10 cellular contexts compared by ENCODE assay signal in genomic region chrY:17430570-17431166, GRCh38.
DNase-seq lines count a peak whose midpoint lies in the region; ATAC-seq, FAIRE-seq and TF ChIP-seq lines count a peak whose summit lies in the region.
"Had no signal": no experiment of that assay in that cellular context is flagged by ENCODE, and none has a peak within 500 bp of the region (broad histone marks: within the 10 kb centered on the region; RNA-seq: fewer than 3 reads in every experiment).

No MANE protein-coding gene starts in this region.

- H3K79me2 ChIP-seq in DND-41 (ENCODE audit: insufficient read depth, low read length): no peaks in the 10 kb centered on the region
- no peaks in the 10 kb centered on the region for H3K79me2 ChIP-seq in HCT116 (ENCODE audit: insufficient read depth, low read length)
- no peaks in the 10 kb centered on the region for H3K79me2 ChIP-seq in mesendoderm (ENCODE audit: control insufficient read depth, insufficient read depth, low read length)
- H3K79me2 ChIP-seq in hepatocyte: no peaks in the 10 kb centered on the region

- H3K9me2 ChIP-seq in HCT116 (ENCODE audit: insufficient read depth) (no peaks in the 10 kb centered on the region), hepatocyte (replicated peaks; ENCODE audit: insufficient read depth) (no peaks in the 10 kb centered on the region)

- no peak overlapping the region for H2BK120ac ChIP-seq in mesendoderm (ENCODE audit: low read depth, low read length)

- H3K18ac ChIP-seq in mesendoderm (ENCODE audit: low read length): no peak overlapping the region

- H3K9me3 ChIP-seq in DND-41 (ENCODE audit: insufficient read depth, low read length, severe bottlenecking) (no peaks in the 10 kb centered on the region), HCT116 (ENCODE audit: control insufficient read depth in 1 of 2, insufficient read depth in 1 of 2, low read depth in 1 of 2, low read length in 2 of 2) (no peaks in the 10 kb centered on the region), hepatocyte (ENCODE audit: low read depth) (no peaks in the 10 kb centered on the region)
- H3K9me3 ChIP-seq: right lobe of liver had no signal

- no peak overlapping the region for H3K4me3 ChIP-seq in DND-41 (ENCODE audit: low read depth in 1 of 2, low read length in 2 of 2)
- H3K4me3 ChIP-seq in HCT116 (replicated peaks in 1 of 2; ENCODE audit: low read depth in 1 of 2, low read length in 2 of 2): no peak overlapping the region
- no peak overlapping the region for H3K4me3 ChIP-seq in bronchial epithelial cell (ENCODE audit: low read depth, low read length)
- no peak overlapping the region for H3K4me3 ChIP-seq in mesendoderm (ENCODE audit: low read length)
- H3K4me3 ChIP-seq in hepatocyte: no peak overlapping the region
- H3K4me3 ChIP-seq: right lobe of liver had no signal

- H3K4me1 Mint-ChIP-seq in stimulated activated memory B cell treated with anti-CD40 and anti-IgM and Interleukin-4, amounts not matched to agents 10 μg/mL and 1 μg/mL and 100 μg/mL, for 72 hours: no peaks in the 10 kb centered on the region

- FAIRE-seq in bronchial epithelial cell (lab: Jason Lieb, UNC): no peak

- H3K27me3 Mint-ChIP-seq in stimulated activated memory B cell treated with anti-CD40 and anti-IgM and Interleukin-4, amounts not matched to agents 10 μg/mL and 1 μg/mL and 100 μg/mL, for 72 hours: no peaks in the 10 kb centered on the region

- H3K27ac Mint-ChIP-seq in stimulated activated memory B cell treated with anti-CD40 and anti-IgM and Interleukin-4, amounts not matched to agents 10 μg/mL and 1 μg/mL and 100 μg/mL, for 72 hours: no peak overlapping the region

- no peak overlapping the region for H4K5ac ChIP-seq in mesendoderm (ENCODE audit: low read length)

- no peaks in the 10 kb centered on the region for H3K9me3 Mint-ChIP-seq in stimulated activated memory B cell treated with anti-CD40 and anti-IgM and Interleukin-4, amounts not matched to agents 10 μg/mL and 1 μg/mL and 100 μg/mL, for 72 hours

- no peak overlapping the region for H2BK5ac ChIP-seq in mesendoderm (ENCODE audit: low read length)

- no TSS peak for BruUV-seq in HCT116 (replicated peaks; lab: Mats Ljungman, UMichigan)

- CTCF ChIA-PET in HCT116 (lab: Charles Lee): no interaction called here

- H3K4ac ChIP-seq in mesendoderm (ENCODE audit: low read depth, low read length): no peak overlapping the region

- H3K36me3 ChIP-seq in DND-41 (ENCODE audit: insufficient read depth, low read length): no peaks in the 10 kb centered on the region
- no peaks in the 10 kb centered on the region for H3K36me3 ChIP-seq in HCT116 (ENCODE audit: control insufficient read depth in 1 of 2, insufficient read depth in 2 of 2, low read length in 2 of 2)
- H3K36me3 ChIP-seq in bronchial epithelial cell (ENCODE audit: control insufficient read depth, insufficient read depth, low read length): no peaks in the 10 kb centered on the region
- no peaks in the 10 kb centered on the region for H3K36me3 ChIP-seq in mesendoderm (ENCODE audit: control insufficient read depth, insufficient read depth, low read length)
- H3K36me3 ChIP-seq in hepatocyte (replicated peaks; ENCODE audit: insufficient read depth, low read depth): no peaks in the 10 kb centered on the region
- H3K36me3 ChIP-seq: right lobe of liver had no signal

- H2AFZ ChIP-seq in DND-41 (ENCODE audit: low read depth, low read length): no peak overlapping the region
- H2AFZ ChIP-seq in HCT116 (ENCODE audit: low read depth, low read length, poor library complexity, severe bottlenecking): no peak overlapping the region
- H2AFZ ChIP-seq in hepatocyte: no peak overlapping the region

- H3K27me3 ChIP-seq in DND-41 (ENCODE audit: insufficient read depth, low read length, poor library complexity) (no peaks in the 10 kb centered on the region), HCT116 (ENCODE audit: insufficient read depth, low read length) (no peaks in the 10 kb centered on the region), bronchial epithelial cell (ENCODE audit: control insufficient read depth, insufficient read depth, low read length) (no peaks in the 10 kb centered on the region), mesendoderm (ENCODE audit: insufficient read depth, low read length, poor library complexity) (no peaks in the 10 kb centered on the region), hepatocyte (no peaks in the 10 kb centered on the region)
- H3K27me3 ChIP-seq: right lobe of liver had no signal

- H3K4me2 ChIP-seq in DND-41 (ENCODE audit: insufficient read depth, low read length): no peak overlapping the region
- no peak overlapping the region for H3K4me2 ChIP-seq in HCT116 (ENCODE audit: low read length)
- no peak overlapping the region for H3K4me2 ChIP-seq in mesendoderm (ENCODE audit: low read length)
- H3K4me2 ChIP-seq in hepatocyte: no peak overlapping the region

- no peak overlapping the region for H2BK15ac ChIP-seq in mesendoderm (replicated peaks; ENCODE audit: low read depth)

- 0 out of 2 replicates have a peak, but pooled peaks have one; percentile 3 for TF ChIP-seq RAD21 in HCT116 (IDR thresholded peaks at IDR 0.05; ENCODE audit: low read depth)

- H3K79me1 ChIP-seq in mesendoderm (ENCODE audit: low read length): no peaks in the 10 kb centered on the region

- ATAC-seq in DND-41 (ENCODE audit: insufficient read depth, low read depth): no peak
- no peak for ATAC-seq in HCT116
- ATAC-seq in stimulated activated memory B cell treated with anti-CD40 and anti-IgM and Interleukin-4, amounts not matched to agents 10 μg/mL and 1 μg/mL and 100 μg/mL, for 72 hours: no peak
- no peak for ATAC-seq in GM21360 (IDR thresholded peaks at IDR 0.05; ENCODE audit: unreplicated experiment)
- ATAC-seq: right lobe of liver had no signal

- no peak overlapping the region for H3K4me3 Mint-ChIP-seq in stimulated activated memory B cell treated with anti-CD40 and anti-IgM and Interleukin-4, amounts not matched to agents 10 μg/mL and 1 μg/mL and 100 μg/mL, for 72 hours

- H4K20me1 ChIP-seq in DND-41 (ENCODE audit: insufficient read depth, low read length): no peaks in the 10 kb centered on the region
- no peaks in the 10 kb centered on the region for H4K20me1 ChIP-seq in HCT116 (ENCODE audit: insufficient read depth)
- no peaks in the 10 kb centered on the region for H4K20me1 ChIP-seq in hepatocyte (ENCODE audit: insufficient read depth, poor library complexity, severe bottlenecking)

- no peak overlapping the region for H4K8ac ChIP-seq in mesendoderm (ENCODE audit: low read depth, low read length)

- H3K27ac ChIP-seq in DND-41 (ENCODE audit: low read length) (no peak overlapping the region), HCT116 (ENCODE audit: low read depth, low read length) (no peak overlapping the region), mesendoderm (ENCODE audit: low read depth, low read length) (no peak overlapping the region), hepatocyte (no peak overlapping the region)
- H3K27ac ChIP-seq: right lobe of liver had no signal

- no peaks in the 10 kb centered on the region for H3K36me3 Mint-ChIP-seq in stimulated activated memory B cell treated with anti-CD40 and anti-IgM and Interleukin-4, amounts not matched to agents 10 μg/mL and 1 μg/mL and 100 μg/mL, for 72 hours

- H3K9ac ChIP-seq in DND-41 (ENCODE audit: low read depth, low read length): no peak overlapping the region
- no peak overlapping the region for H3K9ac ChIP-seq in HCT116 (ENCODE audit: low read length)
- H3K9ac ChIP-seq in mesendoderm (ENCODE audit: low read length): no peak overlapping the region

- peak; percentile 70 for TF ChIP-seq CTCF in DND-41 (IDR thresholded peaks at IDR 0.05; ENCODE audit: borderline replicate concordance, extremely low read depth, low read length, poor library complexity, severe bottlenecking)
- peak in 2 of 3 experiments; percentile 26; a peak in 2 of 6 replicates for TF ChIP-seq CTCF in HCT116 (IDR thresholded peaks at IDR 0.05 in 2 of 3, conservative IDR thresholded peaks at IDR 0.05 in 1 of 3; ENCODE audit: borderline replicate concordance in 1 of 3, insufficient read depth in 1 of 3, low read depth in 2 of 3, low read length in 2 of 3)
- peak; percentile 57 for TF ChIP-seq CTCF in bronchial epithelial cell (IDR thresholded peaks at IDR 0.05; ENCODE audit: insufficient read depth, low read length, severe bottlenecking)
- no peak for TF ChIP-seq CTCF in hepatocyte (IDR thresholded peaks at IDR 0.05; ENCODE audit: poor library complexity)

- intact Hi-C loops in HCT116 (cut with micrococcal nuclease): no loop called here

- POLR2A ChIA-PET in HCT116 (lab: Charles Lee): no interaction called here

- H3K4me1 ChIP-seq in DND-41 (ENCODE audit: insufficient read depth, low read length): no peaks in the 10 kb centered on the region
- no peaks in the 10 kb centered on the region for H3K4me1 ChIP-seq in HCT116 (ENCODE audit: control insufficient read depth in 1 of 2, insufficient read depth in 2 of 2, low read length in 2 of 2)
- no peaks in the 10 kb centered on the region for H3K4me1 ChIP-seq in mesendoderm (ENCODE audit: control insufficient read depth, low read depth, low read length)
- H3K4me1 ChIP-seq in hepatocyte (ENCODE audit: insufficient read depth): no peaks in the 10 kb centered on the region
- H3K4me1 ChIP-seq: right lobe of liver had no signal

- H2AK5ac ChIP-seq in mesendoderm (ENCODE audit: low read length): no peak overlapping the region

- no CpG with 5 or more reads among the region's 5 CpGs for WGBS in mesendoderm (ENCODE audit: extremely low coverage, insufficient coverage, low lambda C conversion rate)
- WGBS in hepatocyte (ENCODE audit: low lambda C conversion rate, missing lambda C conversion rate): no CpG with 5 or more reads among the region's 5 CpGs

- DNase-seq in DND-41: peak; percentile 15
- DNase-seq in HCT116 (ENCODE audit: low read depth, low spot score): peak; percentile 13
- peak; percentile 8 for DNase-seq in bronchial epithelial cell (ENCODE audit: low read depth)
- peak; percentile 70 for DNase-seq in mesendoderm
- DNase-seq in hepatocyte (ENCODE audit: low spot score): no peak
- no peak for DNase-seq in HuH-7 (ENCODE audit: low spot score)
- DNase-seq: NCI-H1930 had no signal

- H3K23ac ChIP-seq in mesendoderm (ENCODE audit: low read length): no peak overlapping the region

- no peak for TF ChIP-seq POLR2A in HCT116 (IDR thresholded peaks at IDR 0.05; ENCODE audit: borderline replicate concordance, extremely low read depth, insufficient read depth, insufficient read length)

- RAD21 ChIA-PET in HCT116 (lab: Charles Lee; ENCODE audit: low non-redundant PET in 1 of 2, low total read pairs in 2 of 2, uncharacterized antibody in 2 of 2, unreplicated experiment in 2 of 2): no interaction called here

- no peak overlapping the region for H3K56ac ChIP-seq in mesendoderm (ENCODE audit: low read length)

TF ChIP-seq in HCT116, 20 proteins besides CTCF, POLR2A, EP300 and RAD21:
- TF ChIP-seq POLR2AphosphoS5 (IDR thresholded peaks at IDR 0.05; ENCODE audit: low read depth, low read length) (no peak), ATF3 (IDR thresholded peaks at IDR 0.05) (no peak)
TF ChIP-seq in HCT116: peak in this region for 0.

Comparison
In these comparisons a context has a peak if more than half of its experiments do, and no peak if none do; other contexts are left out.
1. DNase-seq: peak in DND-41 (single experiment), HCT116 (single experiment), bronchial epithelial cell (single experiment) and mesendoderm (single experiment); none in hepatocyte (single experiment) and HuH-7 (single experiment).